In genomic region chr6:82889117-82889516, GRCh38 we compare ENCODE assay signal across 22 cellular contexts.
A peak's percentile ranks its signal among the peaks of the same experiment; 100 is the strongest.
DNase-seq lines count a peak whose midpoint lies in the region; ATAC-seq, FAIRE-seq and TF ChIP-seq lines count a peak whose summit lies in the region.
"Had no signal": no experiment of that assay in that cellular context is flagged by ENCODE, and none has a peak within 500 bp of the region (broad histone marks: within the 10 kb centered on the region; RNA-seq: fewer than 3 reads in every experiment).

No MANE protein-coding gene starts in this region.

- H4K91ac ChIP-seq in H1 (replicated peaks; ENCODE audit: insufficient read length, low read length), result no peak overlapping the region

- no peak overlapping the region for H2BK12ac ChIP-seq in H1 (ENCODE audit: low read depth, low read length)

- no peak overlapping the region for H2BK20ac ChIP-seq in H1 (ENCODE audit: low read length)

- DNase-seq in A549 (ENCODE audit: low read depth in 1 of 2, low spot score in 1 of 2) (no peak), SK-N-DZ (ENCODE audit: low spot score) (peak; percentile 13), H1 (ENCODE audit: low read depth in 1 of 2, low spot score in 2 of 2) (no peak), KG1 (lab: John Stamatoyannopoulos, UW) (no peak), dermis blood vessel endothelial cell (no peak), EL (no peak)
- DNase-seq: 8988T; AML-193; Caco-2; Calu3; CD4-positive, alpha-beta T cell; CD8-positive, alpha-beta T cell; DMS79 treated with DMSO at 0.1 percent for 48 hours; GDM1 had no signal

- H3K18ac ChIP-seq in H1 (ENCODE audit: extremely low read depth, low read length), result no peak overlapping the region

- no peak for ATAC-seq in A549
- no peak for ATAC-seq in HG03520 (IDR thresholded peaks at IDR 0.05; ENCODE audit: unreplicated experiment)
- ATAC-seq: CD8-positive, alpha-beta T cell; GM12878 had no signal

- H4K8ac ChIP-seq in H1 (ENCODE audit: extremely low read depth, insufficient read depth, low read length), result no peak overlapping the region

- no peak overlapping the region for H2BK120ac ChIP-seq in H1 (replicated peaks; ENCODE audit: low read depth, low read length)

- POLR2A ChIA-PET in A549 (lab: Yijun Ruan, JAX) (no interaction called here), HEK293 (lab: Yijun Ruan, JAX) (interaction anchor here (0.6 kb wide), 1 partner anchor 318 kb away, joined by 6 read pairs; no protein-coding TSS in a partner anchor), H1 (lab: Charles Lee; ENCODE audit: partially characterized antibody) (no interaction called here)

- H3K79me2 ChIP-seq in H1 (ENCODE audit: control insufficient read depth in 1 of 2, insufficient read depth in 2 of 2, low read length in 2 of 2), result no peaks in the 10 kb centered on the region

- H3K4me3 ChIP-seq in A549, result no peak overlapping the region
- no peak overlapping the region for H3K4me3 ChIP-seq in HEK293 (ENCODE audit: low read depth, low read length)
- H3K4me3 ChIP-seq in H1 (ENCODE audit: extremely low read depth in 1 of 4, insufficient read depth in 2 of 4, low read depth in 3 of 4, low read length in 4 of 4), result no peak overlapping the region
- H3K4me3 ChIP-seq: BLaER1 treated with 17β-estradiol and CSF1 and Interleukin-3, amounts not matched to agents 10 nM and 100 nM; GM12878 had no signal

- TF ChIP-seq POLR2A in A549 (IDR thresholded peaks at IDR 0.05; ENCODE audit: low read length) (no peak), H1 (IDR thresholded peaks at IDR 0.05; ENCODE audit: control extremely low read depth in 1 of 2, low read depth in 2 of 2, low read length in 2 of 2) (no peak)

- H3K9ac ChIP-seq in H1 (replicated peaks in 1 of 4; ENCODE audit: extremely low read depth in 1 of 4, low read depth in 3 of 4, low read length in 3 of 4), result no peak overlapping the region
- H3K9ac ChIP-seq: BLaER1 treated with 17β-estradiol and CSF1 and Interleukin-3, amounts not matched to agents 10 nM and 100 nM had no signal

- H3K4me2 ChIP-seq in A549, result no peak overlapping the region
- H3K4me2 ChIP-seq in H1 (ENCODE audit: insufficient read depth in 1 of 2, low read depth in 2 of 2, low read length in 2 of 2), result no peak overlapping the region
- H3K4me2 ChIP-seq: BLaER1 treated with 17β-estradiol and CSF1 and Interleukin-3, amounts not matched to agents 10 nM and 100 nM had no signal

- H3K79me1 ChIP-seq in H1 (ENCODE audit: low read depth, low read length), result no peaks in the 10 kb centered on the region; the same call in 1 of the 2 replicates

- no peak overlapping the region for H2BK5ac ChIP-seq in H1 (ENCODE audit: low read depth, low read length)

- no peak overlapping the region for H3K27ac ChIP-seq in A549
- no peak overlapping the region for H3K27ac ChIP-seq in HEK293 (ENCODE audit: extremely low read depth, low read depth, low read length)
- no peak overlapping the region for H3K27ac ChIP-seq in H1 (ENCODE audit: low read depth, low read length)
- H3K27ac ChIP-seq: BLaER1 treated with 17β-estradiol and CSF1 and Interleukin-3, amounts not matched to agents 10 nM and 100 nM; C4-2B had no signal

- H2AK5ac ChIP-seq in H1 (ENCODE audit: low read depth, low read length), result no peak overlapping the region

- TF ChIP-seq CTCF in A549 (IDR thresholded peaks at IDR 0.05), result no peak
- TF ChIP-seq CTCF in HEK293 (tag by site-specific recombination; IDR thresholded peaks at IDR 0.05), result no peak
- TF ChIP-seq CTCF in H1 (IDR thresholded peaks at IDR 0.05; ENCODE audit: control extremely low read depth in 1 of 3, insufficient read depth in 1 of 3, low read depth in 1 of 3, low read length in 3 of 3), result no peak

- TF ChIP-seq RAD21 in A549 (conservative IDR thresholded peaks at IDR 0.05 in 1 of 2, IDR thresholded peaks at IDR 0.05 in 1 of 2) (no peak), H1 (IDR thresholded peaks at IDR 0.05 in 1 of 2, conservative IDR thresholded peaks at IDR 0.05 in 1 of 2; ENCODE audit: low read depth in 2 of 2, low read length in 2 of 2) (no peak)

- H3K9me3 ChIP-seq in A549, result no peaks in the 10 kb centered on the region
- no peaks in the 10 kb centered on the region for H3K9me3 ChIP-seq in HEK293 (ENCODE audit: control insufficient read depth, insufficient read depth, low read depth, low read length)
- no peaks in the 10 kb centered on the region for H3K9me3 ChIP-seq in H1 (ENCODE audit: insufficient read depth in 2 of 2, low read depth in 1 of 2, low read length in 1 of 2)
- H3K9me3 ChIP-seq: BLaER1 treated with 17β-estradiol and CSF1 and Interleukin-3, amounts not matched to agents 10 nM and 100 nM; Caco-2 had no signal

- no peak overlapping the region for H3K56ac ChIP-seq in H1 (replicated peaks; ENCODE audit: insufficient read length, low read depth, low read length)

- no peak overlapping the region for H4K5ac ChIP-seq in H1 (ENCODE audit: insufficient read length, low read depth, low read length)

- no peak overlapping the region for H3K23ac ChIP-seq in H1 (ENCODE audit: insufficient read length)

- H3K4me1 ChIP-seq in A549 (no peaks in the 10 kb centered on the region), HEK293 (ENCODE audit: control insufficient read depth, insufficient read depth, low read length) (no peaks in the 10 kb centered on the region), H1 (replicated peaks in 1 of 4; ENCODE audit: control insufficient read depth in 3 of 4, insufficient read depth in 4 of 4, low read length in 3 of 4) (peaks cover 0 to 8% (median 2%) of the 10 kb centered on the region in 4 experiments; a peak in 4 of 7 replicates)
- H3K4me1 ChIP-seq: BLaER1 treated with 17β-estradiol and CSF1 and Interleukin-3, amounts not matched to agents 10 nM and 100 nM; Caco-2 had no signal

- FAIRE-seq in A549 (lab: Jason Lieb, UNC) (no peak), H1 (lab: Jason Lieb, UNC) (no peak)
- FAIRE-seq: A204.1, GM12878, GM12892, GM18507 had no signal

- H3K4ac ChIP-seq in H1 (replicated peaks; ENCODE audit: insufficient read length, low read depth, low read length), result no peak overlapping the region

- H3K27me3 ChIP-seq in H1 (replicated peaks in 1 of 4; ENCODE audit: control insufficient read depth in 3 of 4, extremely low read depth in 1 of 4, insufficient read depth in 3 of 4, low read length in 3 of 4), result no peaks in the 10 kb centered on the region
- H3K27me3 ChIP-seq: BLaER1 treated with 17β-estradiol and CSF1 and Interleukin-3, amounts not matched to agents 10 nM and 100 nM had no signal

- TF ChIP-seq EP300 in A549 (IDR thresholded peaks at IDR 0.05), result no peak
- TF ChIP-seq EP300 in H1 (IDR thresholded peaks at IDR 0.05; ENCODE audit: borderline replicate concordance in 1 of 2, low read depth in 2 of 2, low read length in 2 of 2), result no peak

- CTCF ChIA-PET in A549 (lab: Yijun Ruan, JAX) (no interaction called here), HEK293 (lab: Yijun Ruan, JAX) (interaction anchor here (0.6 to 0.8 kb wide), 2 partner anchors 44 to 277 kb away, joined by 3 read pairs; no protein-coding TSS in a partner anchor), H1 (lab: Charles Lee; ENCODE audit: partially characterized antibody) (interaction anchor here (1.4 kb wide), 1 partner anchor 20 kb away, joined by 3 read pairs; no protein-coding TSS in a partner anchor)

- 90% methylated on average over 5 of the region's 5 CpGs for WGBS in A549 (ENCODE audit: missing lambda C conversion rate)
- 95% methylated on average over 5 of the region's 5 CpGs; no CpG with 5 or more reads in 1 of the 2 experiments for WGBS in H1 (ENCODE audit: extremely low coverage in 1 of 2, insufficient coverage in 1 of 2, insufficient read length in 1 of 2, insufficient replicate concordance in 2 of 2, low coverage in 1 of 2, low lambda C conversion rate in 2 of 2, missing lambda C conversion rate in 1 of 2), 2 experiments

- H4K20me1 ChIP-seq in H1 (replicated peaks in 1 of 2; ENCODE audit: control insufficient read depth in 1 of 2, insufficient read depth in 2 of 2, low read length in 2 of 2), result no peaks in the 10 kb centered on the region
- H4K20me1 ChIP-seq: BLaER1 treated with 17β-estradiol and CSF1 and Interleukin-3, amounts not matched to agents 10 nM and 100 nM had no signal

- H3K23me2 ChIP-seq in H1 (ENCODE audit: low read depth, low read length), result no peaks in the 10 kb centered on the region

- H3K36me3 ChIP-seq in HEK293 (ENCODE audit: control insufficient read depth in 2 of 2, insufficient read depth in 1 of 2, low read length in 2 of 2) (peaks cover 0 to 4% of the 10 kb centered on the region in 2 experiments; a peak in 1 of 3 replicates), H1 (ENCODE audit: control insufficient read depth in 2 of 4, insufficient read depth in 4 of 4, low read length in 3 of 4) (0 out of 8 replicates have a peak, but pooled peaks cover 0 to 4% (median 0%) of the 10 kb centered on the region in 4 experiments)
- H3K36me3 ChIP-seq: BLaER1 treated with 17β-estradiol and CSF1 and Interleukin-3, amounts not matched to agents 10 nM and 100 nM had no signal

- no peak overlapping the region for H2BK15ac ChIP-seq in H1 (ENCODE audit: low read length)

- H2AFZ ChIP-seq in H1 (ENCODE audit: low read length), result no peak overlapping the region

- H3K14ac ChIP-seq in H1 (ENCODE audit: insufficient read length), result no peak overlapping the region

TF ChIP-seq in A549, 52 proteins besides CTCF, POLR2A, EP300 and RAD21:
- TF ChIP-seq HES2 (IDR thresholded peaks at IDR 0.05) (no peak), MAFK (IDR thresholded peaks at IDR 0.05; ENCODE audit: partially characterized antibody) (peak; percentile 89)

TF ChIP-seq in HEK293, 187 proteins besides CTCF, POLR2A, EP300 and RAD21:
- 0 out of 2 replicates have a peak, but pooled peaks have one; percentile 18 for TF ChIP-seq ZNF660 (tag by site-specific recombination; IDR thresholded peaks at IDR 0.05)
- no peak for TF ChIP-seq KLF10 (tag by site-specific recombination; IDR thresholded peaks at IDR 0.05)
- no peak for TF ChIP-seq KLF7 (tag by site-specific recombination; IDR thresholded peaks at IDR 0.05; ENCODE audit: borderline replicate concordance)

TF ChIP-seq in H1, 55 proteins besides CTCF, POLR2A, EP300 and RAD21:
- TF ChIP-seq FOSL1 (IDR thresholded peaks at IDR 0.05; ENCODE audit: insufficient read depth, low read depth, low read length), result no peak
- no peak for TF ChIP-seq EZH2 (IDR thresholded peaks at IDR 0.05; ENCODE audit: low read depth, low read length, severe bottlenecking)
- no peak for TF ChIP-seq CTBP2 (IDR thresholded peaks at IDR 0.05; ENCODE audit: borderline replicate concordance, insufficient read depth, insufficient read length, low read length)
- TF ChIP-seq TBP (IDR thresholded peaks at IDR 0.05; ENCODE audit: low read depth, low read length), result no peak
- no peak for TF ChIP-seq TCF12 (IDR thresholded peaks at IDR 0.05; ENCODE audit: low read depth, low read length)
- peak; percentile 77 for TF ChIP-seq MAFK (IDR thresholded peaks at IDR 0.05; ENCODE audit: low read depth, low read length)
- TF ChIP-seq JUND (IDR thresholded peaks at IDR 0.05; ENCODE audit: low read length), result no peak
- TF ChIP-seq RBBP5 (IDR thresholded peaks at IDR 0.05; ENCODE audit: borderline replicate concordance, low read depth, low read length), result no peak
- no peak for TF ChIP-seq RFX5 (IDR thresholded peaks at IDR 0.05; ENCODE audit: borderline replicate concordance, low read depth, low read length)
